8 cellular contexts compared by ENCODE assay signal in the genomic region with DNA sequence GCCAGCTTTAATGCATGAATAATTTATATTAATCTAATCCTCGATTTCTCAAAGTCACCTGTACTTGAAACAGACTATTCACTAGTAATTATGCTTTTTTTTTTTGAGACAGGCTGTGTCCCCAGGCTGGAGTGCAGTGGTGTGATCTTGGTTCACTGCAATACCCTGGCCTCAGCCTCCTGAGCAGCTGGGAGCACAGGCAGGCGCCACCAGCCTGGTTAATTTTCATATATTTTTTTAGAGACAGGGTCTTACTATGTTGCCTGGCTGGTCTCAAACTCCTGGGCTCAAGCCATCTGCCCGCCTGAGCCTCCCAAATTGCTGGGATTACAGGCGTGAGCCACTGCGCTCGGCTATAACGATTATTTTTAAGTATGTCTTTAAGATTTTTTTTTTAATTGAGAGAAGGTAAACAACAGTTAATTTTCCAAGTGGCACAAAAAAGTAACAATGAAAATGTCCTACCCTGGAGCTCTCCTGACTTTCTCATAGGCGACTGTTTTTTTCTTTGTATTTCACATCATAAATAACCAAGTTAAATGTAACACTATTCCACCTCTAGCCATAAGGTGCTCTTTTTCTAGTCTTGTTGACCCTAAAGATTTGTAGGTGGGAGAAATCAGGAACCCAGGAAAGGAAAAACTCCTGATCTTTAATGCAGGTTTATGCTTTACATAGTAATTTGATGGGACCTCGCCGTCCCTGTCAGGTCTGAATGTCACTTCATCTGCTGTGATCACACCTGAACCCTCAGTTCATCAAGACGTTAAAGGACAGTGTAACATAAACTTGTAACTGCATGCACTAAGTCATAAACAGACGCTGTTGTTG. TPM values are rescaled to one million over a fixed set of nuclear protein-coding genes. Genes with fewer than 3 reads are reported as not detected.
A peak's percentile ranks its signal among the peaks of the same experiment; 100 is the strongest.
DNase-seq lines count a peak whose midpoint lies in the region; ATAC-seq and TF ChIP-seq lines count a peak whose summit lies in the region.

No MANE protein-coding gene starts in this region.

- H3K4me1 ChIP-seq in ES-I3 (ENCODE audit: insufficient read depth, low read length) (no peaks in the 10 kb centered on the region), NT2/D1 (ENCODE audit: insufficient read depth, insufficient read length) (no peaks in the 10 kb centered on the region), psoas muscle (peaks cover 44% of the 10 kb centered on the region)

- intact Hi-C loops in psoas muscle (cut with DNase I): no loop called here

- 32 to 54% (median 39%) methylated on average over 12 of the region's 12 CpGs for WGBS in psoas muscle, 3 donors

- ATAC-seq in psoas muscle (no peak), GM21390 (IDR thresholded peaks at IDR 0.05; ENCODE audit: unreplicated experiment) (no peak), HG03432 (IDR thresholded peaks at IDR 0.05; ENCODE audit: unreplicated experiment) (no peak)

- no peaks in the 10 kb centered on the region for H3K27me3 ChIP-seq in NT2/D1 (ENCODE audit: insufficient read depth, insufficient read length)
- no peaks in the 10 kb centered on the region for H3K27me3 ChIP-seq in psoas muscle (ENCODE audit: insufficient read depth in 3 of 3, low read length in 2 of 3)

- no peaks in the 10 kb centered on the region; the same call in 1 of the 2 replicates for H3K36me3 ChIP-seq in ES-I3 (ENCODE audit: insufficient read depth, low read length)
- peaks cover 39% of the 10 kb centered on the region for H3K36me3 ChIP-seq in NT2/D1 (ENCODE audit: insufficient read depth, insufficient read length, low read length)
- H3K36me3 ChIP-seq in psoas muscle (ENCODE audit: insufficient read depth in 1 of 2, low read depth in 1 of 2): peaks cover 3 to 45% of the 10 kb centered on the region in 2 donors

- no peak for TF ChIP-seq CTCF in psoas muscle (IDR thresholded peaks at IDR 0.05)

- no peaks in the 10 kb centered on the region for H3K9me3 ChIP-seq in ES-I3 (ENCODE audit: control insufficient read depth, insufficient read depth, low read length)
- H3K9me3 ChIP-seq in NT2/D1 (ENCODE audit: insufficient read depth, low read length): no peaks in the 10 kb centered on the region
- no peaks in the 10 kb centered on the region for H3K9me3 ChIP-seq in psoas muscle

- H3K4me3 ChIP-seq in NT2/D1 (ENCODE audit: insufficient read length, low read depth): peak overlapping the region; percentile 80
- peak overlapping the region; percentile 88 for H3K4me3 ChIP-seq in psoas muscle

- peak; percentile 1 for DNase-seq in NT2/D1 (ENCODE audit: low read depth, low spot score)
- DNase-seq in epithelial cell of prostate (ENCODE audit: low read depth, low spot score): no peak
- DNase-seq in psoas muscle: no peak
- no peak for DNase-seq in NCI-H2196 treated with DMSO at 0.1 percent for 48 hours (lab: John Stamatoyannopoulos, UW; ENCODE audit: unreplicated experiment)
- no peak for DNase-seq in NCI-H1092 (lab: John Stamatoyannopoulos, UW)

- H3K27ac ChIP-seq in epithelial cell of prostate (peak overlapping the region; percentile 97), psoas muscle (peak overlapping the region; percentile 99)

- H3K9ac ChIP-seq in ES-I3 (ENCODE audit: low read depth, low read length): peak overlapping the region; percentile 93
- peak overlapping the region; percentile 80 for H3K9ac ChIP-seq in NT2/D1 (ENCODE audit: insufficient read length, low read depth)

RNA-seq across cellular contexts. Expression of a gene that starts 1.3 kb away (rescaled TPM):
- 10 to 100 TPM; 36.7 to 49.0 (median 44.4) TPM for total RNA-seq in psoas muscle
- polyA plus RNA-seq in psoas muscle: 10 to 100 TPM in 1 of 3 donors, 1 to 10 TPM in 2; 5.7 to 12.0 (median 5.9) TPM

RNA-seq across cellular contexts. Expression of a gene that starts 32.8 kb away (rescaled TPM):
- 100 to 1,000 TPM; 312 to 467 (median 328) TPM for total RNA-seq in psoas muscle
- 100 to 1,000 TPM; 451 to 565 (median 547) TPM for polyA plus RNA-seq in psoas muscle
